In the genomic region with DNA sequence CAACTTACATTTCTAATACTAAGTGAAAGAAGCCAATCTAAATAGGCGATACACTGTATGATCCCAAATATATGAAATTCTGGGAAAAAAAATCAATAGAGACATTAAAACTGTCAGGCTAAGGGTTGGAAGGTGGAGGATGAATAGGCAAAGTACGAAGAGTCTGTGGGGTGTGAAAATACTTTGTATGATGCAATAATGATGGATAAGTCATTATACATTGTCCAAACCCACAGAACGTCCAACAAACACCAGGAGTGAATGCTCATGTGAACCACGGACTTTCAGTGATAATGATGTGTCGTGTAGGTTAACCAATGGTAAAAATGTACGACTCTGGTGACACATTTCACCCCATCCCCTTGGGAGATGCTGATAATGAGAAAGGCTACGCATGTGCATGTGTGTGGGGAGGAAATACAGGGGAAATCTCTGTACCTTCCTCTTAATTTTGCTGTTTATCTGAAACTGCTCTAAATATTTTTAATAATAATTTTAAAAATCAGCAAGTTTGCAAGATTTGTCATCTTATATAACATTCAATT, we compare ENCODE assay signal across 31 cellular contexts.
"Had no signal": no experiment of that assay in that cellular context is flagged by ENCODE, and none has a peak within 500 bp of the region (broad histone marks: within the 10 kb centered on the region; RNA-seq: fewer than 3 reads in every experiment).

No MANE protein-coding gene starts in this region.

- DNase-seq: activated CD4-positive, alpha-beta memory T cell treated with anti-CD3 and anti-CD28 coated beads, Interleukin-2, amount 10 ng/mL, durations not matched to agents 7 days and 5 days; activated CD4-positive, alpha-beta T cell treated with anti-CD3 and anti-CD28 coated beads for 1 hour; activated CD4-positive, alpha-beta T cell treated with anti-CD3 and anti-CD28 coated beads for 48 hours; activated CD4-positive, CD25-positive, alpha-beta regulatory T cell; activated CD8-positive, alpha-beta memory T cell treated with anti-CD3 and anti-CD28 coated beads for 24 hours; activated CD8-positive, alpha-beta memory T cell treated with anti-CD3 and anti-CD28 coated beads, Interleukin-2, amount 10 ng/mL, durations not matched to agents 7 days and 5 days; activated gamma-delta T cell treated with Interleukin-2 at 50 U/mL for 16 hours; activated naive CD4-positive, alpha-beta T cell treated with anti-CD3 and anti-CD28 coated beads for 36 hours; activated T-cell treated with anti-CD3 and anti-CD28 coated beads, Interleukin-2, amount 50 U/mL, for 1 hour; adrenal gland; anterior cingulate cortex; brain microvascular endothelial cell; central memory CD4-positive, alpha-beta T cell; Kasumi-1; MM.1S; MV-4-11; NCI-H1092 treated with DMSO at 0.1 percent for 48 hours; NCI-H1417 treated with DMSO at 0.1 percent for 48 hours; NCI-H1694; NCI-H2029; NCI-H345; NCI-H524 treated with DMSO at 0.1 percent for 48 hours; PC-9; Right ventricle myocardium superior; SW 1271; T-helper 1 cell; T-helper 2 cell; T-helper 9 cell; WERI-Rb-1 had no signal

- FAIRE-seq: colon, RCC 7860 had no signal

- H3K9me3 ChIP-seq: adrenal gland had no signal

- H3K36me3 ChIP-seq: adrenal gland, brain microvascular endothelial cell, WERI-Rb-1 had no signal

- H3K4me1 ChIP-seq: adrenal gland had no signal

- H3K27ac ChIP-seq: adrenal gland, brain microvascular endothelial cell, PC-9, WERI-Rb-1 had no signal

- H3K4me3 ChIP-seq: adrenal gland, PC-9 had no signal

- H3K27me3 ChIP-seq: adrenal gland, brain microvascular endothelial cell had no signal
